Comparison of ENCODE assay signal across 13 cellular contexts in genomic region chr7:90655566-90655965, GRCh38. TPM values are rescaled to one million over a fixed set of nuclear protein-coding genes. Genes with fewer than 3 reads are reported as not detected.
DNase-seq lines count a peak whose midpoint lies in the region; ATAC-seq, FAIRE-seq and TF ChIP-seq lines count a peak whose summit lies in the region.
"Had no signal": no experiment of that assay in that cellular context is flagged by ENCODE, and none has a peak within 500 bp of the region (broad histone marks: within the 10 kb centered on the region; RNA-seq: fewer than 3 reads in every experiment).

No MANE protein-coding gene starts in this region.

- no peak overlapping the region for H3K9ac ChIP-seq in endothelial cell of umbilical vein (replicated peaks; ENCODE audit: extremely low read depth, insufficient read depth, low read length)

- no peaks in the 10 kb centered on the region for H3K27me3 ChIP-seq in endothelial cell of umbilical vein (ENCODE audit: control insufficient read depth in 2 of 2, insufficient read depth in 2 of 2, low read length in 2 of 2)
- no peaks in the 10 kb centered on the region for H3K27me3 ChIP-seq in right cardiac atrium (ENCODE audit: control insufficient read depth, insufficient read depth)

- no peak for TF ChIP-seq POLR2A in endothelial cell of umbilical vein (IDR thresholded peaks at IDR 0.05; ENCODE audit: low read depth, low read length)

- ATAC-seq in HG03565 (IDR thresholded peaks at IDR 0.05; ENCODE audit: unreplicated experiment), result peak; percentile 57
- no peak for ATAC-seq in right cardiac atrium
- no peak for ATAC-seq in HG03095 (IDR thresholded peaks at IDR 0.05; ENCODE audit: unreplicated experiment)
- ATAC-seq: K562 had no signal

- no peaks in the 10 kb centered on the region for H3K36me3 ChIP-seq in endothelial cell of umbilical vein (ENCODE audit: control insufficient read depth in 2 of 2, extremely low read depth in 1 of 2, insufficient read depth in 2 of 2, low read length in 2 of 2)

- H2AFZ ChIP-seq in endothelial cell of umbilical vein (ENCODE audit: low read depth, low read length), result no peak overlapping the region

- DNase-seq in A172 (ENCODE audit: low spot score) (peak; percentile 77), GM19239 (ENCODE audit: insufficient read length, low spot score) (no peak), endothelial cell of umbilical vein (ENCODE audit: low read depth, low spot score) (peak; percentile 85), right cardiac atrium (no peak), NCI-H748 (lab: John Stamatoyannopoulos, UW; ENCODE audit: unreplicated experiment) (no peak), COLO668 (lab: John Stamatoyannopoulos, UW; ENCODE audit: unreplicated experiment) (no peak)
- DNase-seq: activated T-cell treated with anti-CD3 and anti-CD28 coated beads for 4 hours, AML-193, endodermal cell, SHP77 treated with DMSO at 0.1 percent for 48 hours had no signal

- H3K9me1 ChIP-seq in endothelial cell of umbilical vein (replicated peaks; ENCODE audit: control insufficient read depth, extremely low read depth, insufficient read depth, low read length), result no peaks in the 10 kb centered on the region

- H3K4me2 ChIP-seq in endothelial cell of umbilical vein (ENCODE audit: insufficient read depth, low read length), result peak overlapping the region; percentile 54

- TF ChIP-seq CTCF in endothelial cell of umbilical vein (IDR thresholded peaks at IDR 0.05; ENCODE audit: extremely low read depth in 1 of 2, insufficient read depth in 1 of 2, low read depth in 1 of 2, low read length in 2 of 2), result no peak

- CTCF ChIA-PET in endothelial cell of umbilical vein (lab: Charles Lee), result interaction anchor here (1.6 kb wide), 1 partner anchor 26 kb away, joined by 3 read pairs; no protein-coding TSS in a partner anchor

- no TSS peak for BruUV-seq in endothelial cell of umbilical vein (replicated peaks; lab: Mats Ljungman, UMichigan)

- POLR2A ChIA-PET in endothelial cell of umbilical vein (lab: Charles Lee), result no interaction called here

- intact Hi-C loops in endothelial cell of umbilical vein (cut with micrococcal nuclease) (loop anchor here (1.0 to 5.0 kb wide), 2 partner anchors 37 to 60 kb away; no protein-coding TSS in a partner anchor), right cardiac atrium (cut with DNase I) (no loop called here)

- no peaks in the 10 kb centered on the region for H4K20me1 ChIP-seq in endothelial cell of umbilical vein (replicated peaks; ENCODE audit: control insufficient read depth, extremely low read depth, insufficient read depth, low read length)

- H3K9me3 ChIP-seq in endothelial cell of umbilical vein (replicated peaks; ENCODE audit: control insufficient read depth, insufficient read depth, low read length) (no peaks in the 10 kb centered on the region), right cardiac atrium (ENCODE audit: control insufficient read depth, low read length) (no peaks in the 10 kb centered on the region)

- dilution Hi-C loops in endothelial cell of umbilical vein (cut with MboI; ENCODE audit: extremely low pct_ligation_motif_present, low sequenced_read_pairs), result no loop called here

- H3K4me3 ChIP-seq in endothelial cell of umbilical vein (replicated peaks in 1 of 3; ENCODE audit: insufficient read depth in 1 of 3, low read depth in 1 of 3, low read length in 3 of 3) (no peak overlapping the region), right cardiac atrium (ENCODE audit: low read length) (no peak overlapping the region)
- H3K4me3 ChIP-seq: K562 had no signal

- H3K4me1 ChIP-seq in endothelial cell of umbilical vein (ENCODE audit: control insufficient read depth, extremely low read depth, insufficient read depth, low read length) (peaks cover 22% of the 10 kb centered on the region), right cardiac atrium (ENCODE audit: control insufficient read depth, insufficient read depth, low read length) (no peaks in the 10 kb centered on the region)

- WGBS in right cardiac atrium, result 43% methylated on average over 2 of the region's 2 CpGs

- peaks cover 49% of the 10 kb centered on the region for H3K79me2 ChIP-seq in endothelial cell of umbilical vein (ENCODE audit: control insufficient read depth, insufficient read depth, low read length)

- FAIRE-seq in GM19239 (lab: Jason Lieb, UNC) (peak; percentile 86), endothelial cell of umbilical vein (lab: Jason Lieb, UNC) (peak; percentile 84)
- FAIRE-seq: K562 had no signal

- peak overlapping the region; percentile 44 for H3K27ac ChIP-seq in endothelial cell of umbilical vein (ENCODE audit: insufficient read depth, low read depth, low read length)
- H3K27ac ChIP-seq in right cardiac atrium (ENCODE audit: low read length), result no peak overlapping the region

TF ChIP-seq in endothelial cell of umbilical vein, 7 proteins besides CTCF, POLR2A, EP300 and RAD21:
- peak; percentile 69 for TF ChIP-seq FOS (IDR thresholded peaks at IDR 0.05; ENCODE audit: borderline replicate concordance, insufficient read depth, low read length)
- TF ChIP-seq MAX (IDR thresholded peaks at IDR 0.05; ENCODE audit: insufficient read depth, insufficient read length), result no peak
- no peak for TF ChIP-seq EZH2 (IDR thresholded peaks at IDR 0.05; ENCODE audit: borderline replicate concordance, low read depth, low read length, severe bottlenecking)
- peak; percentile 45 for TF ChIP-seq GATA2 (IDR thresholded peaks at IDR 0.05; ENCODE audit: insufficient read depth, insufficient read length, low read depth, low read length)
- TF ChIP-seq JUN (IDR thresholded peaks at IDR 0.05; ENCODE audit: borderline replicate concordance, insufficient read depth, insufficient read length, low read depth), result no peak
- TF ChIP-seq POLR2AphosphoS5 (IDR thresholded peaks at IDR 0.05; ENCODE audit: insufficient read depth, low read depth, low read length), result no peak
- TF ChIP-seq MYC (IDR thresholded peaks at IDR 0.05; ENCODE audit: low read depth, low read length), result no peak

RNA-seq across cellular contexts. Expression of gene CDK14, which starts 59.4 kb away (rescaled TPM):
- 19.6 and 22.3 TPM in 2 replicates for total RNA-seq in A172 (2014; rRNA removed; shearing (Covaris generic))
- total RNA-seq in endothelial cell of umbilical vein, result 34.2 and 41.5 TPM in 2 replicates
- polyA plus RNA-seq in endothelial cell of umbilical vein, result 5.2 and 5.5 TPM in 2 replicates
- polyA plus RNA-seq in endothelial cell of umbilical vein (2011; cell fraction: cytosol; rRNA removed), result 6.9 and 7.1 TPM in 2 replicates
- polyA plus RNA-seq in endothelial cell of umbilical vein (2011; cell fraction: nucleus; rRNA removed), result 14.8 and 15.2 TPM in 2 replicates
- 10.2 and 14.4 TPM in 2 replicates for polyA plus RNA-seq in endothelial cell of umbilical vein (2012)
- polyA minus RNA-seq in endothelial cell of umbilical vein, result 54.6 and 66.3 TPM in 2 replicates
- 10.9 TPM for polyA minus RNA-seq in endothelial cell of umbilical vein (2011; cell fraction: cytosol; rRNA and poly(A)+ RNA removed)
- 123 and 184 TPM in 2 replicates for polyA minus RNA-seq in endothelial cell of umbilical vein (2011; cell fraction: nucleus; rRNA and poly(A)+ RNA removed)
- 10 to 100 TPM; 55.4 to 93.1 (median 60.9) TPM for total RNA-seq in right cardiac atrium
- polyA plus RNA-seq in right cardiac atrium, result 10.7 TPM

Comparison
In these comparisons a context has a peak if more than half of its experiments do, and no peak if none do; other contexts are left out.
1. DNase-seq: peak in A172 (single experiment) and endothelial cell of umbilical vein (single experiment); none in GM19239 (single experiment), right cardiac atrium (0 of 3), NCI-H748 (single experiment) and COLO668 (single experiment).